In genomic region chr1:16006010-16006409, GRCh38 we compare ENCODE assay signal across 1 cellular context.
TF ChIP-seq lines count a peak whose summit lies in the region.

No MANE protein-coding gene starts in this region.

TF ChIP-seq in H1, 55 proteins besides CTCF, POLR2A, EP300 and RAD21:
- TF ChIP-seq RFX5 (IDR thresholded peaks at IDR 0.05; ENCODE audit: borderline replicate concordance, low read depth, low read length) = no peak
- no peak for TF ChIP-seq BCL11A (IDR thresholded peaks at IDR 0.05; ENCODE audit: low read depth in 2 of 2, low read length in 2 of 2)
- no peak for TF ChIP-seq EGR1 (IDR thresholded peaks at IDR 0.05; ENCODE audit: borderline replicate concordance, low read depth, low read length)
- no peak for TF ChIP-seq CBX5 (IDR thresholded peaks at IDR 0.05; ENCODE audit: low read depth, low read length)
- TF ChIP-seq CBX8 (IDR thresholded peaks at IDR 0.05; ENCODE audit: borderline replicate concordance, low read depth, low read length) = no peak
- TF ChIP-seq BRCA1 (IDR thresholded peaks at IDR 0.05; ENCODE audit: low read depth, low read length) = no peak
- no peak for TF ChIP-seq JUN (IDR thresholded peaks at IDR 0.05; ENCODE audit: low read depth, low read length)
- no peak for TF ChIP-seq EZH2 (IDR thresholded peaks at IDR 0.05; ENCODE audit: low read depth, low read length, severe bottlenecking)
- no peak for TF ChIP-seq SP1 (IDR thresholded peaks at IDR 0.05; ENCODE audit: low read depth, low read length)
- TF ChIP-seq KDM4A (IDR thresholded peaks at IDR 0.05; ENCODE audit: low read depth, low read length, severe bottlenecking) = no peak
- no peak for TF ChIP-seq CHD7 (IDR thresholded peaks at IDR 0.05; ENCODE audit: insufficient replicate concordance, low read length)
- no peak for TF ChIP-seq SIX5 (IDR thresholded peaks at IDR 0.05; ENCODE audit: low read depth, low read length)
- no peak for TF ChIP-seq BACH1 (IDR thresholded peaks at IDR 0.05; ENCODE audit: low read length)
- TF ChIP-seq RNF2 (IDR thresholded peaks at IDR 0.05; ENCODE audit: borderline replicate concordance, low read depth, low read length, missing control alignments, poor library complexity, severe bottlenecking) = no peak
- TF ChIP-seq CTBP2 (IDR thresholded peaks at IDR 0.05; ENCODE audit: borderline replicate concordance, insufficient read depth, insufficient read length, low read length) = no peak
- no peak for TF ChIP-seq POU5F1 (IDR thresholded peaks at IDR 0.05; ENCODE audit: low read depth, low read length)
- TF ChIP-seq TBP (IDR thresholded peaks at IDR 0.05; ENCODE audit: low read depth, low read length) = no peak
- TF ChIP-seq CREB1 (IDR thresholded peaks at IDR 0.05) = no peak
TF ChIP-seq in H1: peak in this region for 0.
